In the genomic region with DNA sequence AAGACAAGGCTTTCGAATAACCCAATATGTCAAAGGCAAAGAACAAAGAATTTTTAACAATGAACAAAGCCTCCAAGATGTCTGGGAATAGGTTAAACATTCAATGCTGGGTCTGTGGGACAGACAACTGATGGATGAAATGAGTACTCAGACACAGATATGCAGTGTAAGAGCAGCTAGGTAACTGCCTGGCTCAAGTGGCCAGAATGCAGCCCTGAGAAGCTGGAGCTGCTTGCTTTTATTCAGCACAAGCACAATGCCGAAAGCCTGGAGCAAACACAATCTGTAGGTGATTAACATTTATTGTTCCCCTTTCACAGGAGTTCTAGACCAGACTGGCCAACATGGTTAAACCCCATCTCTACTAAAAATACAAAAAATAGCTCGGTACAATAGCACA, we compare ENCODE assay signal across 10 cellular contexts. TPM values are rescaled to one million over a fixed set of nuclear protein-coding genes. Genes with fewer than 3 reads are reported as not detected.
"Had no signal": no experiment of that assay in that cellular context is flagged by ENCODE, and none has a peak within 500 bp of the region (broad histone marks: within the 10 kb centered on the region; RNA-seq: fewer than 3 reads in every experiment).

No MANE protein-coding gene starts in this region.

- H2AFZ ChIP-seq: GM23248 had no signal

- H3K4me1 ChIP-seq: HAP-1 had no signal

- ATAC-seq: HCT116 had no signal

- H3K9me3 ChIP-seq: HAP-1 had no signal

- H3K27ac ChIP-seq: GM23248 had no signal

- H3K9ac ChIP-seq: GM23248 had no signal

- FAIRE-seq: HTR-8/SVneo had no signal

- DNase-seq: GM23248, GOT3, H7, IMR-90, KBM-7 had no signal

- H3K4me3 ChIP-seq: GM23248, HAP-1 had no signal

- H3K36me3 ChIP-seq: HAP-1 had no signal

RNA-seq across cellular contexts. Expression of gene GLYAT, which starts 24.0 kb away (rescaled TPM):
- total RNA-seq: GM23248, H4, H7, HT-29, IMR-90 had no signal
- polyA plus RNA-seq: GM23248, IMR-90 had no signal
